ENCODE assay signal across 21 cellular contexts in genomic region chr17:47697948-47698711, GRCh38. TPM values are rescaled to one million over a fixed set of nuclear protein-coding genes. Genes with fewer than 3 reads are reported as not detected.
DNase-seq lines count a peak whose midpoint lies in the region; ATAC-seq and TF ChIP-seq lines count a peak whose summit lies in the region.
"Had no signal": no experiment of that assay in that cellular context is flagged by ENCODE, and none has a peak within 500 bp of the region (broad histone marks: within the 10 kb centered on the region; RNA-seq: fewer than 3 reads in every experiment).

No MANE protein-coding gene starts in this region.

- no peak overlapping the region for H2AFZ ChIP-seq in GM23338
- H2AFZ ChIP-seq: parathyroid adenoma had no signal

- no peak overlapping the region; the same call in 2 of the 3 replicates for H3K4me3 Mint-ChIP-seq in GM23338
- peak overlapping the region; percentile 59 to 85 for H3K4me3 Mint-ChIP-seq in effector memory CD8-positive, alpha-beta T cell
- peak overlapping the region; percentile 76 for H3K4me3 Mint-ChIP-seq in stimulated activated effector memory CD8-positive, alpha-beta T cell treated with anti-CD3 and anti-CD28 coated beads, Interleukin-12 subunit alpha, Interleukin-12 subunit beta, amount 100 ng/mL, for 72 hours
- no peak overlapping the region for H3K4me3 Mint-ChIP-seq in glutamatergic neuron (ENCODE audit: unreplicated experiment)
- H3K4me3 Mint-ChIP-seq: memory B cell; T-helper 2 cell treated with Interferon-gamma antibody and Interleukin-4, amounts not matched to agents 5 μg/mL and 100 μg/mL, for 36 hours had no signal

- in situ Hi-C loops in G401 (cut with HindIII; ENCODE audit: low sequenced_read_pairs), result no loop called here

- no peaks in the 10 kb centered on the region for H3K36me3 Mint-ChIP-seq in activated naive CD4-positive, alpha-beta T cell treated with anti-CD3 and anti-CD28 coated beads, Interleukin-2, amount 50 U/mL, for 72 hours
- H3K36me3 Mint-ChIP-seq in GM23338 (ENCODE audit: low read depth) (peaks cover 3% of the 10 kb centered on the region; the same call in 2 of the 3 replicates), glutamatergic neuron (ENCODE audit: unreplicated experiment) (no peaks in the 10 kb centered on the region)
- peaks cover 58% of the 10 kb centered on the region for H3K36me3 Mint-ChIP-seq in effector memory CD8-positive, alpha-beta T cell (ENCODE audit: insufficient read depth)
- peaks cover 59% of the 10 kb centered on the region for H3K36me3 Mint-ChIP-seq in stimulated activated effector memory CD8-positive, alpha-beta T cell treated with anti-CD3 and anti-CD28 coated beads, Interleukin-12 subunit alpha, Interleukin-12 subunit beta, amount 100 ng/mL, for 72 hours
- H3K36me3 Mint-ChIP-seq: memory B cell, naive B cell had no signal

- ATAC-seq in activated naive CD4-positive, alpha-beta T cell treated with anti-CD3 and anti-CD28 coated beads, Interleukin-2, amount 50 U/mL, for 72 hours, result no peak
- no peak for ATAC-seq in GM23338
- peak; percentile 7 for ATAC-seq in effector memory CD8-positive, alpha-beta T cell (replicated peaks)
- ATAC-seq in stimulated activated effector memory CD8-positive, alpha-beta T cell treated with anti-CD3 and anti-CD28 coated beads, Interleukin-12 subunit alpha, Interleukin-12 subunit beta, amount 100 ng/mL, for 72 hours, result no peak
- ATAC-seq: sciatic nerve had no signal

- peaks cover 7% of the 10 kb centered on the region for H3K4me1 ChIP-seq in GM23338 (ENCODE audit: insufficient read depth)

- no peak overlapping the region for H3K4me3 ChIP-seq in GM23338
- H3K4me3 ChIP-seq: adrenal gland, MG63, Peyer's patch, upper lobe of right lung had no signal

- H3K9me3 Mint-ChIP-seq in activated naive CD4-positive, alpha-beta T cell treated with anti-CD3 and anti-CD28 coated beads, Interleukin-2, amount 50 U/mL, for 72 hours, result no peaks in the 10 kb centered on the region
- H3K9me3 Mint-ChIP-seq in GM23338 (no peaks in the 10 kb centered on the region), glutamatergic neuron (ENCODE audit: unreplicated experiment) (peaks cover 7% of the 10 kb centered on the region)
- no peaks in the 10 kb centered on the region for H3K9me3 Mint-ChIP-seq in effector memory CD8-positive, alpha-beta T cell
- H3K9me3 Mint-ChIP-seq in stimulated activated effector memory CD8-positive, alpha-beta T cell treated with anti-CD3 and anti-CD28 coated beads, Interleukin-12 subunit alpha, Interleukin-12 subunit beta, amount 100 ng/mL, for 72 hours, result no peaks in the 10 kb centered on the region
- H3K9me3 Mint-ChIP-seq: memory B cell; naive B cell; T-helper 2 cell treated with Interferon-gamma antibody and Interleukin-4, amounts not matched to agents 5 μg/mL and 100 μg/mL, for 36 hours had no signal

- H3K9me2 ChIP-seq in GM23338 (ENCODE audit: insufficient read depth), result no peaks in the 10 kb centered on the region

- peaks cover 27% of the 10 kb centered on the region for H3K4me1 Mint-ChIP-seq in GM23338
- peaks cover 68 to 69% of the 10 kb centered on the region in 2 donors for H3K4me1 Mint-ChIP-seq in effector memory CD8-positive, alpha-beta T cell (ENCODE audit: low read depth in 2 of 2)
- H3K4me1 Mint-ChIP-seq in stimulated activated effector memory CD8-positive, alpha-beta T cell treated with anti-CD3 and anti-CD28 coated beads, Interleukin-12 subunit alpha, Interleukin-12 subunit beta, amount 100 ng/mL, for 72 hours, result peaks cover 79% of the 10 kb centered on the region
- H3K4me1 Mint-ChIP-seq in glutamatergic neuron (ENCODE audit: low read depth, unreplicated experiment), result peaks cover 13% of the 10 kb centered on the region

- peak overlapping the region; percentile 29 to 31 for H3K27ac Mint-ChIP-seq in activated naive CD4-positive, alpha-beta T cell treated with anti-CD3 and anti-CD28 coated beads, Interleukin-2, amount 50 U/mL, for 72 hours
- H3K27ac Mint-ChIP-seq in GM23338 (no peak overlapping the region), glutamatergic neuron (ENCODE audit: unreplicated experiment) (no peak overlapping the region)
- peak overlapping the region; percentile 76 to 88 for H3K27ac Mint-ChIP-seq in effector memory CD8-positive, alpha-beta T cell
- peak overlapping the region; percentile 78 for H3K27ac Mint-ChIP-seq in stimulated activated effector memory CD8-positive, alpha-beta T cell treated with anti-CD3 and anti-CD28 coated beads, Interleukin-12 subunit alpha, Interleukin-12 subunit beta, amount 100 ng/mL, for 72 hours
- H3K27ac Mint-ChIP-seq: memory B cell; T-helper 2 cell treated with Interferon-gamma antibody and Interleukin-4, amounts not matched to agents 5 μg/mL and 100 μg/mL, for 36 hours had no signal

- TF ChIP-seq CTCF in GM23338 (conservative IDR thresholded peaks at IDR 0.05; ENCODE audit: low read depth in 2 of 2) (no peak), glutamatergic neuron (IDR thresholded peaks at IDR 0.05; ENCODE audit: partially characterized antibody, unreplicated experiment) (no peak)

- no peak overlapping the region for H3K27ac ChIP-seq in GM23338 (ENCODE audit: low read depth)
- H3K27ac ChIP-seq: adrenal gland, parathyroid adenoma, Peyer's patch, upper lobe of right lung had no signal

- H3K4me2 ChIP-seq in GM23338, result no peak overlapping the region

- no peaks in the 10 kb centered on the region for H3K79me2 ChIP-seq in GM23338 (replicated peaks; ENCODE audit: insufficient read depth)
- H3K79me2 ChIP-seq: parathyroid adenoma had no signal

- no peak for DNase-seq in activated naive CD4-positive, alpha-beta T cell treated with anti-CD3 and anti-CD28 coated beads, Interleukin-2, amount 50 U/mL, for 72 hours (ENCODE audit: low spot score in 2 of 2)
- DNase-seq in activated naive CD4-positive, alpha-beta T cell (lab: John Stamatoyannopoulos, UW), result no peak
- DNase-seq in GM23338 (ENCODE audit: low spot score) (peak; percentile 46), glutamatergic neuron (no peak), G401 (ENCODE audit: low spot score) (no peak)
- no peak for DNase-seq in effector memory CD8-positive, alpha-beta T cell
- no peak for DNase-seq in stimulated activated effector memory CD8-positive, alpha-beta T cell treated with anti-CD3 and anti-CD28 coated beads, Interleukin-12 subunit alpha, Interleukin-12 subunit beta, amount 100 ng/mL, for 72 hours (ENCODE audit: low spot score in 2 of 2)

- no peaks in the 10 kb centered on the region; the same call in 1 of the 2 replicates for H3K36me3 ChIP-seq in GM23338 (ENCODE audit: insufficient read depth)
- H3K36me3 ChIP-seq: Peyer's patch had no signal

- H4K20me1 ChIP-seq in GM23338 (replicated peaks; ENCODE audit: insufficient read depth), result peaks cover 3% of the 10 kb centered on the region; the same call in 1 of the 2 replicates

- H3F3A ChIP-seq in GM23338 (replicated peaks; ENCODE audit: low read depth), result peaks cover 9% of the 10 kb centered on the region; the same call in 1 of the 2 replicates

- 0 out of 2 replicates have a peak, but pooled peaks cover 4% of the 10 kb centered on the region for H3K27me3 ChIP-seq in GM23338 (ENCODE audit: insufficient read depth)
- H3K27me3 ChIP-seq: adrenal gland, MG63, Peyer's patch, upper lobe of right lung had no signal

- peaks cover 10% of the 10 kb centered on the region for H3K27me3 Mint-ChIP-seq in GM23338 (ENCODE audit: insufficient read depth, low read depth, poor library complexity)
- no peaks in the 10 kb centered on the region for H3K27me3 Mint-ChIP-seq in effector memory CD8-positive, alpha-beta T cell
- H3K27me3 Mint-ChIP-seq in glutamatergic neuron (ENCODE audit: unreplicated experiment), result peaks cover 7% of the 10 kb centered on the region
- H3K27me3 Mint-ChIP-seq: memory B cell, naive B cell had no signal

TF ChIP-seq in GM23338, 12 proteins besides CTCF, POLR2A, EP300 and RAD21 (continues in another document):
- TF ChIP-seq CREB1 (CRISPR knock-in tag; IDR thresholded peaks at IDR 0.05; ENCODE audit: low read depth) (no peak), STAT1 (IDR thresholded peaks at IDR 0.05; ENCODE audit: unreplicated experiment) (no peak), EZH2 (IDR thresholded peaks at IDR 0.05; ENCODE audit: low read depth, unreplicated experiment) (no peak), NANOG (IDR thresholded peaks at IDR 0.05; ENCODE audit: borderline replicate concordance) (no peak), ZNF114 (CRISPR knock-in tag; IDR thresholded peaks at IDR 0.05) (no peak)

RNA-seq across cellular contexts. Expression of gene TBKBP1, which starts 4.2 kb away (rescaled TPM):
- 10 to 100 TPM; 15.4 to 21.4 TPM for total RNA-seq in activated naive CD4-positive, alpha-beta T cell treated with anti-CD3 and anti-CD28 coated beads, Interleukin-2, amount 50 U/mL, for 72 hours
- 10.6 and 12.1 TPM in 2 replicates for total RNA-seq in GM23338 (2014; rRNA removed; shearing (Covaris generic))
- polyA plus RNA-seq in GM23338 (2016; fragmentation: Nextera tagmentation; extraction: Ambion mirVana), result 2.2 and 2.5 TPM in 2 replicates
- total RNA-seq in glutamatergic neuron (ENCODE audit: unreplicated experiment), result 30.7 TPM
- 18.9 and 32.5 TPM in 2 replicates for total RNA-seq in G401 (2014; rRNA removed; shearing (Covaris generic))

RNA-seq across cellular contexts. Expression of gene TBX21, which starts 34.9 kb away (rescaled TPM):
- total RNA-seq in activated naive CD4-positive, alpha-beta T cell treated with anti-CD3 and anti-CD28 coated beads, Interleukin-2, amount 50 U/mL, for 72 hours, result 10 to 100 TPM; 39.6 to 73.5 TPM
- not detected in 2 replicates for total RNA-seq in GM23338 (2014; rRNA removed; shearing (Covaris generic))
- not detected in 2 replicates for polyA plus RNA-seq in GM23338 (2016; fragmentation: Nextera tagmentation; extraction: Ambion mirVana)
- total RNA-seq in glutamatergic neuron (ENCODE audit: unreplicated experiment), result not detected
- not detected in 2 replicates for total RNA-seq in G401 (2014; rRNA removed; shearing (Covaris generic))
- total RNA-seq: bronchial epithelial cell, fibroblast of lung, NCI-H460, SK-MEL-5 had no signal
- polyA plus RNA-seq: AG04450, fibroblast of lung had no signal

RNA-seq across cellular contexts. Expression of gene KPNB1, which starts 48.4 kb away (rescaled TPM):
- 100 to 1,000 TPM; 560 to 601 TPM for total RNA-seq in activated naive CD4-positive, alpha-beta T cell treated with anti-CD3 and anti-CD28 coated beads, Interleukin-2, amount 50 U/mL, for 72 hours
- 526 and 599 TPM in 2 replicates for total RNA-seq in GM23338 (2014; rRNA removed; shearing (Covaris generic))
- polyA plus RNA-seq in GM23338 (2016; fragmentation: Nextera tagmentation; extraction: Ambion mirVana), result 219 and 274 TPM in 2 replicates
- 350 TPM for total RNA-seq in glutamatergic neuron (ENCODE audit: unreplicated experiment)
- 200 and 386 TPM in 2 replicates for total RNA-seq in G401 (2014; rRNA removed; shearing (Covaris generic))

Comparison
In these comparisons a context has a peak if more than half of its experiments do, and no peak if none do; other contexts are left out.
1. H3K27ac Mint-ChIP-seq: peak in activated naive CD4-positive, alpha-beta T cell treated with anti-CD3 and anti-CD28 coated beads, Interleukin-2, amount 50 U/mL, for 72 hours (2 of 2), effector memory CD8-positive, alpha-beta T cell (2 of 2) and stimulated activated effector memory CD8-positive, alpha-beta T cell treated with anti-CD3 and anti-CD28 coated beads, Interleukin-12 subunit alpha, Interleukin-12 subunit beta, amount 100 ng/mL, for 72 hours (single experiment); none in GM23338 (single experiment) and glutamatergic neuron (single experiment).
2. H3K4me3 Mint-ChIP-seq: peak in effector memory CD8-positive, alpha-beta T cell (2 of 2) and stimulated activated effector memory CD8-positive, alpha-beta T cell treated with anti-CD3 and anti-CD28 coated beads, Interleukin-12 subunit alpha, Interleukin-12 subunit beta, amount 100 ng/mL, for 72 hours (single experiment); none in GM23338 (single experiment) and glutamatergic neuron (single experiment).
3. RNA of gene TBX21, which starts 34.9 kb away (total RNA-seq): 39.6 to 73.5 TPM in activated naive CD4-positive, alpha-beta T cell treated with anti-CD3 and anti-CD28 coated beads, Interleukin-2, amount 50 U/mL, for 72 hours; not detected in GM23338, not detected in glutamatergic neuron (single experiment) and not detected in G401; every median in the first group is over 10 times any median in the second.